In genomic region chr7:97337849-97338248, GRCh38 we compare ENCODE assay signal across 30 cellular contexts.
"Had no signal": no experiment of that assay in that cellular context is flagged by ENCODE, and none has a peak within 500 bp of the region (broad histone marks: within the 10 kb centered on the region; RNA-seq: fewer than 3 reads in every experiment).

No MANE protein-coding gene starts in this region.

- ATAC-seq: left colon; left lung; naive thymus-derived CD8-positive, alpha-beta T cell; right cardiac atrium; sciatic nerve; stimulated activated effector memory CD8-positive, alpha-beta T cell treated with anti-CD3 and anti-CD28 coated beads, Interleukin-12 subunit alpha, Interleukin-12 subunit beta, amount 100 ng/mL, for 72 hours; upper lobe of right lung had no signal

- H2AFZ ChIP-seq: neural progenitor cell had no signal

- DNase-seq: hypothalamus; immature natural killer cell; kidney; left colon; left lung; lower lobe of right lung; mammary epithelial cell; mesenchymal stem cell; naive thymus-derived CD8-positive, alpha-beta T cell; occipital lobe; ovary; posterior cingulate gyrus; retina; right cardiac atrium; stimulated activated CD4-positive, alpha-beta T cell treated with anti-CD3 and anti-CD28 coated beads, Interleukin-12 subunit alpha, Interleukin-12 subunit beta, amount 100 ng/mL, for 4 hours; stimulated activated CD4-positive, alpha-beta T cell treated with anti-CD3 and anti-CD28 coated beads, Interleukin-15, amount 100 ng/mL, for 24 hours; stimulated activated CD4-positive, alpha-beta T cell treated with anti-CD3 and anti-CD28 coated beads, Interleukin-2, amount 100 ng/mL, for 24 hours; stimulated activated CD4-positive, alpha-beta T cell treated with anti-CD3 and anti-CD28 coated beads, Interleukin-4, amount 100 ng/mL, for 1 hour; stimulated activated naive CD4-positive, alpha-beta T cell; tibial artery; trophoblast cell; upper lobe of right lung had no signal

- H3K4me2 ChIP-seq: neural progenitor cell had no signal

- H3K36me3 ChIP-seq: left lung, lower lobe of right lung, neural progenitor cell, neutrophil, ovary, prostate gland, suprapubic skin, thoracic aorta, tibial artery, upper lobe of right lung had no signal

- H3K9me3 ChIP-seq: lower lobe of right lung, neutrophil, ovary, prostate gland, suprapubic skin, thoracic aorta, tibial artery, upper lobe of right lung had no signal

- H3K4me3 ChIP-seq: left lung, lower lobe of right lung, neural progenitor cell, ovary, prostate gland, skin epidermis, suprapubic skin, thoracic aorta, tibial artery, upper lobe of right lung had no signal

- H3K4me1 ChIP-seq: left lung, lower lobe of right lung, neural progenitor cell, prostate gland, suprapubic skin, tibial artery, upper lobe of right lung had no signal

- H3K27me3 ChIP-seq: left lung, neural progenitor cell, neutrophil, ovary, suprapubic skin, tibial artery, upper lobe of right lung had no signal

- H3K27ac ChIP-seq: left lung, lower lobe of right lung, neural progenitor cell, neutrophil, ovary, prostate gland, skin epidermis, suprapubic skin, thoracic aorta, tibial artery, upper lobe of right lung had no signal
